ENCODE assay signal across 9 cellular contexts in genomic region chr11:120690406-120690805, GRCh38.
"Had no signal": no experiment of that assay in that cellular context is flagged by ENCODE, and none has a peak within 500 bp of the region (broad histone marks: within the 10 kb centered on the region; RNA-seq: fewer than 3 reads in every experiment).

No MANE protein-coding gene starts in this region.

- H3K9ac ChIP-seq: GM23248 had no signal

- H3K4me2 ChIP-seq: GM23338 had no signal

- DNase-seq: GM23248, GOT3, H7, H9, HCEC 1CT, HFFc6 had no signal

- H3K4me1 ChIP-seq: HAP-1 had no signal

- H3K4me1 Mint-ChIP-seq: GM23338, H9 had no signal

- H3K4me3 Mint-ChIP-seq: GM23338, H9, HFFc6 had no signal

- H3K9me3 Mint-ChIP-seq: GM23338, H9, HFFc6 had no signal

- H3K27ac ChIP-seq: GM23248 had no signal

- H3K27ac Mint-ChIP-seq: GM23338, H9, HFFc6 had no signal

- H3K9me3 ChIP-seq: HAP-1 had no signal

- H2AFZ ChIP-seq: GM23248, GM23338 had no signal

- H3K4me3 ChIP-seq: GM23248, GM23338, HAP-1 had no signal

- H3K36me3 ChIP-seq: HAP-1 had no signal

- ATAC-seq: GM23338, HCT116 had no signal
